28 cellular contexts compared by ENCODE assay signal in genomic region chr10:85111271-85111670, GRCh38.
"Had no signal": no experiment of that assay in that cellular context is flagged by ENCODE, and none has a peak within 500 bp of the region (broad histone marks: within the 10 kb centered on the region; RNA-seq: fewer than 3 reads in every experiment).

No MANE protein-coding gene starts in this region.

- H3K27me3 ChIP-seq: stomach, suprapubic skin, testis, thyroid gland, tibial artery, tibial nerve, transverse colon, upper lobe of left lung, upper lobe of right lung, uterus, vagina had no signal

- ATAC-seq: stimulated activated effector memory CD8-positive, alpha-beta T cell treated with anti-CD3 and anti-CD28 coated beads, Interleukin-12 subunit alpha, Interleukin-12 subunit beta, amount 100 ng/mL, for 72 hours; stimulated activated memory B cell treated with anti-CD40 and anti-IgM and Interleukin-4, amounts not matched to agents 10 μg/mL and 1 μg/mL and 100 μg/mL, for 72 hours; stimulated activated naive B cell treated with anti-CD40 and anti-IgM and Interleukin-4, amounts not matched to agents 10 μg/mL and 1 μg/mL and 100 μg/mL, for 72 hours; stimulated activated naive CD8-positive, alpha-beta T cell treated with anti-CD3 and anti-CD28 coated beads, Interleukin-15, amount 100 ng/mL, for 72 hours; stimulated activated naive CD8-positive, alpha-beta T cell treated with anti-CD3 and anti-CD28 coated beads, Interleukin-15, Interleukin-2, amounts not matched to agents 100 U/mL and 50 U/mL, for 24 hours; upper lobe of right lung had no signal

- H3K27me3 Mint-ChIP-seq: stimulated activated memory B cell treated with anti-CD40 and anti-IgM and Interleukin-4, amounts not matched to agents 10 μg/mL and 1 μg/mL and 100 μg/mL, for 72 hours; stimulated activated naive B cell treated with anti-CD40 and anti-IgM and Interleukin-4, amounts not matched to agents 10 μg/mL and 1 μg/mL and 100 μg/mL, for 72 hours; stimulated activated naive CD8-positive, alpha-beta T cell treated with anti-CD3 and anti-CD28 coated beads, Interleukin-15, amount 100 ng/mL, for 72 hours; stimulated activated naive CD8-positive, alpha-beta T cell treated with anti-CD3 and anti-CD28 coated beads, Interleukin-15, Interleukin-2, amounts not matched to agents 100 ng/mL and 50 ng/mL, for 24 hours; type B pancreatic cell had no signal

- DNase-seq: stimulated activated CD4-positive, alpha-beta T cell treated with anti-CD3 and anti-CD28 coated beads, Interleukin-2, amount 100 ng/mL, for 48 hours; stimulated activated CD4-positive, alpha-beta T cell treated with anti-CD3 and anti-CD28 coated beads, Interleukin-4, amount 100 ng/mL, for 1 hour; stimulated activated CD4-positive, alpha-beta T cell treated with anti-CD3 and anti-CD28 coated beads, Interleukin-4, amount 100 ng/mL, for 24 hours; stimulated activated CD4-positive, alpha-beta T cell treated with anti-CD3 and anti-CD28 coated beads, Interleukin-4, amount 100 ng/mL, for 4 hours; stimulated activated CD8-positive, alpha-beta memory T cell treated with anti-CD3 and anti-CD28 coated beads, Interleukin-4, amount 100 ng/mL, for 48 hours; stimulated activated naive B cell treated with anti-CD40 and anti-IgM and Interleukin-4, amounts not matched to agents 10 μg/mL and 1 μg/mL and 100 μg/mL, for 72 hours; stimulated activated naive CD4-positive, alpha-beta T cell; stimulated activated naive CD4-positive, alpha-beta T cell treated with Interleukin-2 at 50 U/mL for 16 hours; stimulated activated naive CD8-positive, alpha-beta T cell treated with anti-CD3 and anti-CD28 coated beads, Interleukin-15, amount 100 ng/mL, for 72 hours; stimulated activated naive CD8-positive, alpha-beta T cell treated with anti-CD3 and anti-CD28 coated beads, Interleukin-15, Interleukin-2, amounts not matched to agents 100 U/mL and 50 U/mL, for 24 hours; stomach; substantia nigra; testis; thyroid gland; tibial artery; transverse colon; trophoblast cell; upper lobe of left lung; upper lobe of right lung; uterus had no signal

- H3K9me3 ChIP-seq: stomach, suprapubic skin, testis, thoracic aorta, thyroid gland, tibial artery, tibial nerve, transverse colon, upper lobe of left lung, upper lobe of right lung, uterus, vagina had no signal

- H3K27ac ChIP-seq: stomach, suprapubic skin, testis, thoracic aorta, thyroid gland, tibial artery, tibial nerve, transverse colon, upper lobe of left lung, upper lobe of right lung, uterus, vagina had no signal

- H3K36me3 Mint-ChIP-seq: stimulated activated effector memory CD8-positive, alpha-beta T cell treated with anti-CD3 and anti-CD28 coated beads, Interleukin-12 subunit alpha, Interleukin-12 subunit beta, amount 100 ng/mL, for 72 hours; stimulated activated memory B cell treated with anti-CD40 and anti-IgM and Interleukin-4, amounts not matched to agents 10 μg/mL and 1 μg/mL and 100 μg/mL, for 72 hours; stimulated activated naive B cell treated with anti-CD40 and anti-IgM and Interleukin-4, amounts not matched to agents 10 μg/mL and 1 μg/mL and 100 μg/mL, for 72 hours; type B pancreatic cell had no signal

- H3K4me3 ChIP-seq: stomach, suprapubic skin, testis, thoracic aorta, thyroid gland, tibial artery, tibial nerve, transverse colon, upper lobe of left lung, upper lobe of right lung, uterus, vagina had no signal

- H3K4me1 ChIP-seq: stomach, suprapubic skin, tibial artery, tibial nerve, transverse colon, upper lobe of left lung, upper lobe of right lung, uterus, vagina had no signal

- H3K36me3 ChIP-seq: stomach, suprapubic skin, thoracic aorta, thyroid gland, tibial artery, tibial nerve, transverse colon, upper lobe of left lung, upper lobe of right lung, uterus, vagina had no signal

- H3K4me1 Mint-ChIP-seq: stimulated activated effector memory CD8-positive, alpha-beta T cell treated with anti-CD3 and anti-CD28 coated beads, Interleukin-12 subunit alpha, Interleukin-12 subunit beta, amount 100 ng/mL, for 72 hours; stimulated activated memory B cell treated with anti-CD40 and anti-IgM and Interleukin-4, amounts not matched to agents 10 μg/mL and 1 μg/mL and 100 μg/mL, for 72 hours; stimulated activated naive B cell treated with anti-CD40 and anti-IgM and Interleukin-4, amounts not matched to agents 10 μg/mL and 1 μg/mL and 100 μg/mL, for 72 hours; stimulated activated naive CD8-positive, alpha-beta T cell treated with anti-CD3 and anti-CD28 coated beads, Interleukin-15, amount 100 ng/mL, for 72 hours had no signal

- H3K27ac Mint-ChIP-seq: stimulated activated effector memory CD8-positive, alpha-beta T cell treated with anti-CD3 and anti-CD28 coated beads, Interleukin-12 subunit alpha, Interleukin-12 subunit beta, amount 100 ng/mL, for 72 hours; stimulated activated memory B cell treated with anti-CD40 and anti-IgM and Interleukin-4, amounts not matched to agents 10 μg/mL and 1 μg/mL and 100 μg/mL, for 72 hours; stimulated activated naive B cell treated with anti-CD40 and anti-IgM and Interleukin-4, amounts not matched to agents 10 μg/mL and 1 μg/mL and 100 μg/mL, for 72 hours; stimulated activated naive CD8-positive, alpha-beta T cell treated with anti-CD3 and anti-CD28 coated beads, Interleukin-15, amount 100 ng/mL, for 72 hours; stimulated activated naive CD8-positive, alpha-beta T cell treated with anti-CD3 and anti-CD28 coated beads, Interleukin-15, Interleukin-2, amounts not matched to agents 100 ng/mL and 50 ng/mL, for 24 hours; type B pancreatic cell had no signal

- H3K4me3 Mint-ChIP-seq: stimulated activated effector memory CD8-positive, alpha-beta T cell treated with anti-CD3 and anti-CD28 coated beads, Interleukin-12 subunit alpha, Interleukin-12 subunit beta, amount 100 ng/mL, for 72 hours; stimulated activated memory B cell treated with anti-CD40 and anti-IgM and Interleukin-4, amounts not matched to agents 10 μg/mL and 1 μg/mL and 100 μg/mL, for 72 hours; stimulated activated naive B cell treated with anti-CD40 and anti-IgM and Interleukin-4, amounts not matched to agents 10 μg/mL and 1 μg/mL and 100 μg/mL, for 72 hours; stimulated activated naive CD8-positive, alpha-beta T cell treated with anti-CD3 and anti-CD28 coated beads, Interleukin-15, amount 100 ng/mL, for 72 hours; stimulated activated naive CD8-positive, alpha-beta T cell treated with anti-CD3 and anti-CD28 coated beads, Interleukin-15, Interleukin-2, amounts not matched to agents 100 ng/mL and 50 ng/mL, for 24 hours; type B pancreatic cell had no signal
